Comparison of ENCODE assay signal across 15 cellular contexts in the genomic region with DNA sequence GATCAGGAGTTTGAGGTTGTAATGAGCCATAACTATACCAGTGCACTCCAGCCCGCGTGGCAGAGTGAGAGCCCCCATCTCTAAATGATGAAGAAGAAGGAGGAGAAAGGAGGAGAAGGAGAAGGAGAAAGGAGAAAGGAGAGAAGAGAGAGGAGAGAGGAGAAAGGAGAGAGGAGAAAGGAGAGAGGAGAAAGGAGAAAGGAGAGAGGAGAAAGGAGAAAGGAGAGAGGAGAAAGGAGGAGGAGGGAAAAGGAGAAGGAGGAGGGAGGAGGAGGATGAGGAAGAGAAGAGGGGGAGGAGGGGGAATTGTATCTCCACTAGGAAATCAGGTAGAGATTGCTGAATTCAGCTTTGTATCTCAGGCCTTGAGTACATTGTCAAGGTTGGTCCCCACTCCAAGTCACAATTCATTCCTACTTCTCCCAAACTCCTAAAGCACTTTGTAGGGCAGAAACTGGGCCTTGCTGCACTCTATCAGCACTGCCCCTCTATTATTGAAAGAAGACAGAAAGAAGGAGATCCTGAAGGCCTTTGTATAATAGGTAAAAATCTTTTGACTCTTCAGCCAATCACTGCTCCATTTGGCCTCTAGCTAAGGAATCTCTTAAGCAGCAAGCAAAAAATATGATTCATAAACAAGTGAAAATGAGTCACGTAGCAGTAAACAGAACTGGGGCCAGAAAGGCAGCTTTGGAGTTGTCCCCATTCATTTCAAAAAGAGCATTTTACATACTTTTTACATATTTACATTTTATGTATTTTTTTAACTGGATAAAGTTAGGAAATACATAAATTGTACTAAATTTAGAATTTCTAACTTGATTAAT.
DNase-seq lines count a peak whose midpoint lies in the region; FAIRE-seq and TF ChIP-seq lines count a peak whose summit lies in the region.
"Had no signal": no experiment of that assay in that cellular context is flagged by ENCODE, and none has a peak within 500 bp of the region (broad histone marks: within the 10 kb centered on the region; RNA-seq: fewer than 3 reads in every experiment).

No MANE protein-coding gene starts in this region.

- H3K9me3 ChIP-seq in Loucy (ENCODE audit: insufficient read depth, low read depth, low read length) (no peaks in the 10 kb centered on the region; the same call in 1 of the 2 replicates), esophagus squamous epithelium (no peaks in the 10 kb centered on the region)
- H3K9me3 ChIP-seq: thoracic aorta had no signal

- H4K20me1 ChIP-seq in Loucy (ENCODE audit: insufficient read depth, low read length, poor library complexity, severe bottlenecking): no peaks in the 10 kb centered on the region

- peak overlapping the region; percentile 71 for H3K4me2 ChIP-seq in Loucy (ENCODE audit: low read depth, low read length, poor library complexity, severe bottlenecking)

- no peaks in the 10 kb centered on the region for H3K79me2 ChIP-seq in Loucy (ENCODE audit: insufficient read depth, low read length)

- CTCF ChIA-PET in activated naive CD4-positive, alpha-beta T cell treated with anti-CD3 and anti-CD28 coated beads for 36 hours (lab: Charles Lee): no interaction called here

- H3K36me3 Mint-ChIP-seq in activated naive CD4-positive, alpha-beta T cell treated with anti-CD3 and anti-CD28 coated beads for 36 hours (ENCODE audit: low read depth): peaks cover 9% of the 10 kb centered on the region

- H3K4me1 ChIP-seq in Loucy (ENCODE audit: insufficient read depth, low read length, poor library complexity, severe bottlenecking) (peaks cover 36% of the 10 kb centered on the region), esophagus squamous epithelium (peaks cover 0 to 22% (median 3%) of the 10 kb centered on the region in 3 donors)

- WGBS in esophagus squamous epithelium, 2 donors: 74 to 84% methylated on average over 3 of the region's 3 CpGs

- H3K27ac ChIP-seq in esophagus squamous epithelium: peak overlapping the region in 1 of 4 donors; percentile 25
- H3K27ac ChIP-seq: thoracic aorta had no signal

- no peaks in the 10 kb centered on the region for H3K27me3 Mint-ChIP-seq in activated naive CD4-positive, alpha-beta T cell treated with anti-CD3 and anti-CD28 coated beads for 36 hours (ENCODE audit: low read depth)

- H3K9me2 ChIP-seq in Loucy (replicated peaks; ENCODE audit: low read depth, low read length): no peaks in the 10 kb centered on the region

- intact Hi-C loops in activated naive CD4-positive, alpha-beta T cell treated with anti-CD3 and anti-CD28 coated beads for 36 hours (cut with micrococcal nuclease): no loop called here
- intact Hi-C loops in esophagus squamous epithelium (cut with DNase I): no loop called here

- no peak overlapping the region for H3K4me3 Mint-ChIP-seq in activated naive CD4-positive, alpha-beta T cell treated with anti-CD3 and anti-CD28 coated beads for 36 hours

- H3K27me3 ChIP-seq in Loucy (ENCODE audit: insufficient read depth, low read length, poor library complexity, severe bottlenecking) (no peaks in the 10 kb centered on the region), esophagus squamous epithelium (no peaks in the 10 kb centered on the region)

- no peak for TF ChIP-seq POLR2A in esophagus squamous epithelium (IDR thresholded peaks at IDR 0.05)

- peak; percentile 66 for DNase-seq in AG20443 (ENCODE audit: low spot score)
- peak; percentile 47 for DNase-seq in dedifferentiated amniotic fluid mesenchymal stem cell (ENCODE audit: extremely low spot score)
- peak; percentile 35 for DNase-seq in kidney tubule cell (ENCODE audit: low spot score)
- no peak for DNase-seq in activated naive CD4-positive, alpha-beta T cell treated with anti-CD3 and anti-CD28 coated beads for 36 hours
- no peak for DNase-seq in esophagus squamous epithelium (lab: John Stamatoyannopoulos, UW)
- DNase-seq in NCI-H2081 (lab: John Stamatoyannopoulos, UW): no peak
- no peak for DNase-seq in RCC 7860 (ENCODE audit: low spot score)
- DNase-seq: activated CD4-positive, alpha-beta T cell treated with anti-CD3 and anti-CD28 coated beads, Interleukin-2, amount 50 U/mL, for 48 hours; activated gamma-delta T cell treated with Interleukin-2 at 50 U/mL for 16 hours; AML-193; DMS 273 treated with DMSO at 0.1 percent for 48 hours had no signal

- no peak for TF ChIP-seq CTCF in Loucy (conservative IDR thresholded peaks at IDR 0.05; ENCODE audit: low read length)
- TF ChIP-seq CTCF in esophagus squamous epithelium (IDR thresholded peaks at IDR 0.05): no peak

- H3K36me3 ChIP-seq in Loucy (ENCODE audit: insufficient read depth, low read length): no peaks in the 10 kb centered on the region
- no peaks in the 10 kb centered on the region for H3K36me3 ChIP-seq in esophagus squamous epithelium
- H3K36me3 ChIP-seq: thoracic aorta had no signal

- no peaks in the 10 kb centered on the region for H3K4me1 Mint-ChIP-seq in activated naive CD4-positive, alpha-beta T cell treated with anti-CD3 and anti-CD28 coated beads for 36 hours (ENCODE audit: low read depth)

- no peak overlapping the region for H3K27ac Mint-ChIP-seq in activated naive CD4-positive, alpha-beta T cell treated with anti-CD3 and anti-CD28 coated beads for 36 hours

- no peak overlapping the region for H3K9ac ChIP-seq in Loucy (ENCODE audit: low read depth, low read length, poor library complexity, severe bottlenecking)

- no peak for FAIRE-seq in RCC 7860 (lab: Jason Lieb, UNC)
- FAIRE-seq: endometrium, TTC549 had no signal

- no peaks in the 10 kb centered on the region for H3K9me3 Mint-ChIP-seq in activated naive CD4-positive, alpha-beta T cell treated with anti-CD3 and anti-CD28 coated beads for 36 hours

- H3K4me3 ChIP-seq in Loucy (ENCODE audit: low read length, poor library complexity, severe bottlenecking): no peak overlapping the region
- H3K4me3 ChIP-seq in esophagus squamous epithelium: no peak overlapping the region
- H3K4me3 ChIP-seq: thoracic aorta had no signal

- H2AFZ ChIP-seq in Loucy (ENCODE audit: low read length): no peak overlapping the region

- H3F3A ChIP-seq in Loucy (ENCODE audit: low read depth): peaks cover 15% of the 10 kb centered on the region; the same call in 1 of the 2 replicates

Comparison
In these comparisons a context has a peak if more than half of its experiments do, and no peak if none do; other contexts are left out.
1. DNase-seq: peak in AG20443 (single experiment), dedifferentiated amniotic fluid mesenchymal stem cell (single experiment) and kidney tubule cell (single experiment); none in activated naive CD4-positive, alpha-beta T cell treated with anti-CD3 and anti-CD28 coated beads for 36 hours (single experiment), esophagus squamous epithelium (single experiment), NCI-H2081 (0 of 2) and RCC 7860 (single experiment).